In genomic region chr11:35619754-35620640, GRCh38 we compare ENCODE assay signal across 1 cellular context.
TF ChIP-seq lines count a peak whose summit lies in the region.

No MANE protein-coding gene starts in this region.

TF ChIP-seq in K562, 482 proteins besides CTCF, POLR2A, EP300 and RAD21 (continued from another document):
- TF ChIP-seq E2F6 (IDR thresholded peaks at IDR 0.05; ENCODE audit: borderline replicate concordance in 1 of 2, extremely low read depth in 1 of 2, insufficient read depth in 1 of 2, insufficient read length in 1 of 2, low read depth in 1 of 2, low read length in 1 of 2, poor library complexity in 1 of 2, severe bottlenecking in 1 of 2): peak in 1 of 2 experiments; percentile 33
